9 cellular contexts compared by ENCODE assay signal in the genomic region with DNA sequence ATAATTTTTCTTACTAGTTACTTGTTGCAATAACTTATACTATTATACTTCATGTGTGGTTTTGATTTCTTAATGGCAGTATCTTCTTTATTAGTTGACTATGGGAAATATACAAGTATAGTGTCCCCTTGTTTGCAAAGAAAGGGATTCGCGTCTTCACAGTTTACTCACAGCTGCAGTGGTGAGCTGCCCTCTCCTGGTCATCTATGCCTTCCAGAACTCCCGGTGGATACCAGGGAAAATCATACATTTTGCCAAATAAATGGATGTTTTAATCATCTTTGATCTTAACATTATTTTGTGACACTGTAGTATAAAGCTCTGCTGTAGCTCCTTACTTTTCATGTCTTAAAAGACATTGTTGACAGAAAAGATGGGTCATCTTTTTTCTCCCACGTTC.
DNase-seq lines count a peak whose midpoint lies in the region; ATAC-seq, FAIRE-seq and TF ChIP-seq lines count a peak whose summit lies in the region.
"Had no signal": no experiment of that assay in that cellular context is flagged by ENCODE, and none has a peak within 500 bp of the region (broad histone marks: within the 10 kb centered on the region; RNA-seq: fewer than 3 reads in every experiment).

No MANE protein-coding gene starts in this region.

- POLR2A ChIA-PET in GM12878 (lab: Charles Lee), result interaction anchor here (0.7 to 0.9 kb wide), 2 partner anchors 39 to 63 kb away, joined by 3 read pairs; no protein-coding TSS in a partner anchor

- TF ChIP-seq POLR2A in GM12878 (IDR thresholded peaks at IDR 0.05; ENCODE audit: low read depth, low read length) (no peak), gastrocnemius medialis (IDR thresholded peaks at IDR 0.05) (no peak)

- H3K4me3 ChIP-seq in GM12878 (no peak overlapping the region), lower lobe of right lung (no peak overlapping the region), gastrocnemius medialis (no peak overlapping the region)

- TF ChIP-seq CTCF in C4-2B (conservative IDR thresholded peaks at IDR 0.05) (peak; percentile 60), GM12878 (IDR thresholded peaks at IDR 0.05 in 2 of 3, conservative IDR thresholded peaks at IDR 0.05 in 1 of 3; ENCODE audit: control insufficient read depth in 2 of 3, extremely low read depth in 1 of 3, insufficient read depth in 1 of 3, low read depth in 3 of 3, low read length in 3 of 3) (peak; percentile 9 to 49 (median 24); a peak in 3 of 6 replicates), lower lobe of right lung (IDR thresholded peaks at IDR 0.05) (peak; percentile 30), gastrocnemius medialis (IDR thresholded peaks at IDR 0.05 in 4 of 5, conservative IDR thresholded peaks at IDR 0.05 in 1 of 5) (peak in 1 of 5 experiments; percentile 14)

- H3K27me3 ChIP-seq in GM12878 (replicated peaks in 1 of 2; ENCODE audit: control insufficient read depth in 2 of 2, insufficient read depth in 2 of 2, low read length in 1 of 2) (no peaks in the 10 kb centered on the region), lower lobe of right lung (ENCODE audit: low read depth) (no peaks in the 10 kb centered on the region), gastrocnemius medialis (no peaks in the 10 kb centered on the region)

- ATAC-seq in GM12878 (no peak), lower lobe of right lung (no peak), HG03442 (IDR thresholded peaks at IDR 0.05; ENCODE audit: unreplicated experiment) (no peak), gastrocnemius medialis (no peak)

- WGBS in GM12878 (ENCODE audit: insufficient coverage, insufficient replicate concordance, low lambda C conversion rate, missing lambda C conversion rate), result 81% methylated on average over 4 of the region's 4 CpGs

- H3K4me2 ChIP-seq in GM12878 (ENCODE audit: control insufficient read depth, insufficient read depth), result no peak overlapping the region

- CTCF ChIA-PET in GM12878 (lab: Yijun Ruan, JAX), result interaction anchor here (0.8 to 1.5 kb wide), 11 partner anchors 10 to 264 kb away, joined by 3 to 6 read pairs (median 3); no protein-coding TSS in a partner anchor

- H3K79me2 ChIP-seq in GM12878 (ENCODE audit: control insufficient read depth, insufficient read depth, low read length), result peaks cover 1% of the 10 kb centered on the region; the same call in 1 of the 2 replicates

- TF ChIP-seq RAD21 in GM12878 (IDR thresholded peaks at IDR 0.05; ENCODE audit: insufficient read depth, low read depth, low read length), result peak; percentile 45; the same call in 1 of the 2 replicates

- no peaks in the 10 kb centered on the region for H4K20me1 ChIP-seq in GM12878 (ENCODE audit: control insufficient read depth, insufficient read depth)

- in situ Hi-C loops in GM12878 (cut with MboI), result no loop called here
- in situ Hi-C loops in gastrocnemius medialis (cut with MboI; ENCODE audit: low sequenced_read_pairs in 4 of 4), result no loop called here

- H3K36me3 ChIP-seq in GM12878 (ENCODE audit: control insufficient read depth in 2 of 2, insufficient read depth in 2 of 2, low read length in 1 of 2) (peaks cover 0 to 9% of the 10 kb centered on the region in 2 experiments; a peak in 2 of 4 replicates), lower lobe of right lung (no peaks in the 10 kb centered on the region), gastrocnemius medialis (no peaks in the 10 kb centered on the region)

- H3K4me1 ChIP-seq in GM12878 (ENCODE audit: control insufficient read depth, insufficient read depth, low read length), result no peaks in the 10 kb centered on the region
- no peaks in the 10 kb centered on the region for H3K4me1 ChIP-seq in lower lobe of right lung
- no peaks in the 10 kb centered on the region for H3K4me1 ChIP-seq in gastrocnemius medialis

- SMC1A ChIA-PET in GM12878 (lab: Charles Lee; ENCODE audit: uncharacterized antibody, unreplicated experiment), result interaction anchor here (1.0 to 2.9 kb wide), 7 partner anchors 11 to 389 kb away, joined by 3 to 14 read pairs (median 3); no protein-coding TSS in a partner anchor

- FAIRE-seq in HTR-8/SVneo (lab: Jason Lieb, UNC) (no peak), GM12878 (lab: Jason Lieb, UNC) (no peak)

- no peaks in the 10 kb centered on the region for H3K9me3 ChIP-seq in GM12878 (replicated peaks; ENCODE audit: control insufficient read depth, insufficient read depth, low read length)
- H3K9me3 ChIP-seq in lower lobe of right lung, result no peaks in the 10 kb centered on the region
- no peaks in the 10 kb centered on the region for H3K9me3 ChIP-seq in gastrocnemius medialis

- H3K9ac ChIP-seq in GM12878 (ENCODE audit: control insufficient read depth, insufficient read depth, low read length), result no peak overlapping the region

- H2AFZ ChIP-seq in GM12878 (ENCODE audit: control insufficient read depth, low read depth, low read length), result no peak overlapping the region

- RAD21 ChIA-PET in GM12878 (lab: Charles Lee; ENCODE audit: unreplicated experiment), result interaction anchor here (0.8 to 1.5 kb wide), 5 partner anchors 49 to 266 kb away, joined by 3 to 5 read pairs (median 4); no protein-coding TSS in a partner anchor

- TF ChIP-seq EP300 in GM12878 (IDR thresholded peaks at IDR 0.05; ENCODE audit: borderline replicate concordance in 1 of 2, control insufficient read depth in 1 of 2, low read depth in 2 of 2, low read length in 2 of 2), result no peak

- BruUV-seq in GM12878 (replicated peaks; lab: Mats Ljungman, UMichigan), result no TSS peak

- DNase-seq in HTR-8/SVneo (ENCODE audit: insufficient read length, low spot score) (peak; percentile 8), GM12878 (ENCODE audit: low read depth, low spot score) (no peak), lower lobe of right lung (no peak), NCI-H510A (lab: John Stamatoyannopoulos, UW) (no peak), gastrocnemius medialis (no peak)
- no peak for DNase-seq in activated naive CD4-positive, alpha-beta T cell treated with anti-CD3 and anti-CD28 coated beads, Interleukin-2, amount 50 U/mL, for 16 hours
- DNase-seq: MV-4-11 had no signal

- intact Hi-C loops in GM12878 (cut with micrococcal nuclease; ENCODE audit: unreplicated experiment) (no loop called here), lower lobe of right lung (cut with DNase I) (no loop called here), gastrocnemius medialis (cut with DNase I; ENCODE audit: low total_unique reads) (no loop called here)

- H3K27ac ChIP-seq in C4-2B, result no peak overlapping the region
- no peak overlapping the region for H3K27ac ChIP-seq in GM12878 (ENCODE audit: control insufficient read depth, insufficient read depth)
- no peak overlapping the region for H3K27ac ChIP-seq in lower lobe of right lung
- H3K27ac ChIP-seq in gastrocnemius medialis, result no peak overlapping the region

TF ChIP-seq in GM12878, 131 proteins besides CTCF, POLR2A, EP300 and RAD21:
- no peak for TF ChIP-seq BRCA1 (IDR thresholded peaks at IDR 0.05; ENCODE audit: low read depth, low read length)
- peak; percentile 37; the same call in 1 of the 2 replicates for TF ChIP-seq SMC3 (IDR thresholded peaks at IDR 0.05; ENCODE audit: borderline replicate concordance, low read length)
